7 cellular contexts compared by ENCODE assay signal in genomic region chr6:106163446-106163965, GRCh38.
DNase-seq lines count a peak whose midpoint lies in the region; ATAC-seq and TF ChIP-seq lines count a peak whose summit lies in the region.

No MANE protein-coding gene starts in this region.

- H3K36me3 Mint-ChIP-seq in effector memory CD8-positive, alpha-beta T cell (ENCODE audit: insufficient read depth) = peaks cover 5% of the 10 kb centered on the region

- H3K79me1 ChIP-seq in neuronal stem cell (ENCODE audit: low read depth, low read length) = no peaks in the 10 kb centered on the region

- H3K4me3 Mint-ChIP-seq in effector memory CD8-positive, alpha-beta T cell = peak overlapping the region; percentile 55 to 61

- no peaks in the 10 kb centered on the region for H3K27me3 Mint-ChIP-seq in effector memory CD8-positive, alpha-beta T cell

- H2BK12ac ChIP-seq in neuronal stem cell (ENCODE audit: low read length) = no peak overlapping the region

- H3K4ac ChIP-seq in neuronal stem cell (ENCODE audit: low read length) = no peak overlapping the region

- no peak overlapping the region for H3K27ac ChIP-seq in neuronal stem cell (replicated peaks; ENCODE audit: low read length)

- H3K4me1 ChIP-seq in neuronal stem cell (ENCODE audit: control insufficient read depth in 2 of 2, insufficient read depth in 1 of 2, low read depth in 1 of 2, low read length in 2 of 2) = peaks cover 11 to 20% of the 10 kb centered on the region in 2 donors

- no peak overlapping the region for H3K14ac ChIP-seq in neuronal stem cell (ENCODE audit: low read length)

- in situ Hi-C loops in GM18951 (cut with MboI; ENCODE audit: low sequenced_read_pairs, unreplicated experiment) = no loop called here

- H3K4me3 ChIP-seq in neuronal stem cell (ENCODE audit: low read length in 2 of 2) = no peak overlapping the region

- TF ChIP-seq POLR2A in GM18951 (IDR thresholded peaks at IDR 0.05; ENCODE audit: extremely low read depth, insufficient read depth, insufficient read length) = peak; percentile 12

- no peak overlapping the region for H4K8ac ChIP-seq in neuronal stem cell (ENCODE audit: low read depth, low read length)

- H3K36me3 ChIP-seq in neuronal stem cell (replicated peaks in 1 of 2; ENCODE audit: control insufficient read depth in 2 of 2, insufficient read depth in 2 of 2, low read length in 2 of 2) = no peaks in the 10 kb centered on the region

- H3K23ac ChIP-seq in neuronal stem cell (ENCODE audit: low read depth, low read length, poor library complexity) = no peak overlapping the region

- H3K9me3 Mint-ChIP-seq in effector memory CD8-positive, alpha-beta T cell = no peaks in the 10 kb centered on the region

- no CpG with 5 or more reads among the region's 7 CpGs for WGBS in neuronal stem cell (ENCODE audit: extremely low coverage in 2 of 2, insufficient read length in 2 of 2, insufficient replicate concordance in 1 of 2), 2 donors

- no peak overlapping the region for H2BK120ac ChIP-seq in neuronal stem cell (ENCODE audit: low read depth, low read length)

- H2BK15ac ChIP-seq in neuronal stem cell (ENCODE audit: low read length) = no peak overlapping the region

- H2BK5ac ChIP-seq in neuronal stem cell (ENCODE audit: low read length) = no peak overlapping the region

- peak overlapping the region; percentile 90 to 96 for H3K27ac Mint-ChIP-seq in effector memory CD8-positive, alpha-beta T cell

- peak overlapping the region; percentile 70 for H2AFZ ChIP-seq in neuronal stem cell (ENCODE audit: low read length)

- H3K18ac ChIP-seq in neuronal stem cell (ENCODE audit: low read length) = no peak overlapping the region

- peak; percentile 21 for DNase-seq in activated CD4-positive, alpha-beta T cell treated with anti-CD3 and anti-CD28 coated beads for 1 hour
- peak; percentile 33 to 52 (median 37) for DNase-seq in effector memory CD8-positive, alpha-beta T cell
- DNase-seq in neuronal stem cell (ENCODE audit: low spot score) = no peak
- DNase-seq in middle frontal gyrus (ENCODE audit: extremely low spot score, low spot score) = no peak
- no peak for DNase-seq in NCI-H524 treated with DMSO at 0.1 percent for 48 hours (lab: John Stamatoyannopoulos, UW)

- no peak overlapping the region for H2AK5ac ChIP-seq in neuronal stem cell (ENCODE audit: low read depth, low read length)

- H3K4me1 Mint-ChIP-seq in effector memory CD8-positive, alpha-beta T cell (ENCODE audit: low read depth in 2 of 2) = peaks cover 31 to 45% of the 10 kb centered on the region in 2 donors

- peaks cover 0 to 46% (median 0%) of the 10 kb centered on the region in 3 experiments for H3K27me3 ChIP-seq in neuronal stem cell (ENCODE audit: control insufficient read depth in 3 of 3, insufficient read depth in 3 of 3, low read depth in 1 of 3, low read length in 3 of 3)

- ATAC-seq in HG03175 (IDR thresholded peaks at IDR 0.05; ENCODE audit: unreplicated experiment) = peak; percentile 34
- ATAC-seq in effector memory CD8-positive, alpha-beta T cell (replicated peaks) = peak; percentile 69

- no peaks in the 10 kb centered on the region for H3K9me3 ChIP-seq in neuronal stem cell (replicated peaks in 1 of 2; ENCODE audit: control insufficient read depth in 2 of 2, insufficient read depth in 1 of 2, low read depth in 1 of 2, low read length in 2 of 2)

- no peak overlapping the region for H3K9ac ChIP-seq in neuronal stem cell (ENCODE audit: low read depth, low read length, poor library complexity)

- no peak overlapping the region for H3K4me2 ChIP-seq in neuronal stem cell (ENCODE audit: insufficient read depth, low read length, poor library complexity, severe bottlenecking)

- H4K91ac ChIP-seq in neuronal stem cell (ENCODE audit: low read depth, low read length, poor library complexity) = no peak overlapping the region

Comparison
In these comparisons a context has a peak if more than half of its experiments do, and no peak if none do; other contexts are left out.
1. DNase-seq: peak in activated CD4-positive, alpha-beta T cell treated with anti-CD3 and anti-CD28 coated beads for 1 hour (single experiment) and effector memory CD8-positive, alpha-beta T cell (3 of 3); none in neuronal stem cell (single experiment), middle frontal gyrus (single experiment) and NCI-H524 treated with DMSO at 0.1 percent for 48 hours (single experiment).